ENCODE assay signal across 26 cellular contexts in genomic region chr9:117409321-117409720, GRCh38. TPM values are rescaled to one million over a fixed set of nuclear protein-coding genes. Genes with fewer than 3 reads are reported as not detected.
DNase-seq lines count a peak whose midpoint lies in the region; ATAC-seq, FAIRE-seq and TF ChIP-seq lines count a peak whose summit lies in the region.
"Had no signal": no experiment of that assay in that cellular context is flagged by ENCODE, and none has a peak within 500 bp of the region (broad histone marks: within the 10 kb centered on the region; RNA-seq: fewer than 3 reads in every experiment).

No MANE protein-coding gene starts in this region.

- H3K79me2 ChIP-seq in GM12878 (ENCODE audit: control insufficient read depth, insufficient read depth, low read length) = no peaks in the 10 kb centered on the region

- peaks cover 4 to 14% of the 10 kb centered on the region in 2 experiments; a peak in 3 of 4 replicates for H3K27me3 ChIP-seq in GM12878 (replicated peaks in 1 of 2; ENCODE audit: control insufficient read depth in 2 of 2, insufficient read depth in 2 of 2, low read length in 1 of 2)
- peaks cover 0 to 10% (median 2%) of the 10 kb centered on the region in 4 donors for H3K27me3 ChIP-seq in liver (ENCODE audit: control insufficient read depth in 4 of 4, insufficient read depth in 4 of 4, low read length in 3 of 4)

- H3K4me3 ChIP-seq in HEK293 (ENCODE audit: low read depth, low read length) (no peak overlapping the region), GM12878 (no peak overlapping the region), liver (ENCODE audit: low read depth in 1 of 3, low read length in 3 of 3) (no peak overlapping the region)
- H3K4me3 ChIP-seq: BLaER1 treated with 17β-estradiol and CSF1 and Interleukin-3, amounts not matched to agents 10 nM and 100 nM had no signal

- H3K9me3 ChIP-seq in HEK293 (ENCODE audit: control insufficient read depth, insufficient read depth, low read depth, low read length) = no peaks in the 10 kb centered on the region
- H3K9me3 ChIP-seq in GM12878 (replicated peaks; ENCODE audit: control insufficient read depth, insufficient read depth, low read length) = no peaks in the 10 kb centered on the region
- peaks cover 0 to 3% (median 0%) of the 10 kb centered on the region in 4 donors for H3K9me3 ChIP-seq in liver (ENCODE audit: control insufficient read depth in 4 of 4, low read length in 3 of 4)
- H3K9me3 ChIP-seq: BLaER1 treated with 17β-estradiol and CSF1 and Interleukin-3, amounts not matched to agents 10 nM and 100 nM had no signal

- intact Hi-C loops in GM12878 (cut with micrococcal nuclease; ENCODE audit: unreplicated experiment) = no loop called here

- H3K36me3 ChIP-seq in HEK293 (ENCODE audit: control insufficient read depth in 2 of 2, insufficient read depth in 1 of 2, low read length in 2 of 2) (no peaks in the 10 kb centered on the region), GM12878 (ENCODE audit: control insufficient read depth in 2 of 2, insufficient read depth in 2 of 2, low read length in 1 of 2) (no peaks in the 10 kb centered on the region), liver (ENCODE audit: control insufficient read depth in 4 of 4, insufficient read depth in 3 of 4, low read depth in 1 of 4, low read length in 3 of 4) (no peaks in the 10 kb centered on the region)
- H3K36me3 ChIP-seq: BLaER1 treated with 17β-estradiol and CSF1 and Interleukin-3, amounts not matched to agents 10 nM and 100 nM had no signal

- no peak overlapping the region for H3K27ac Mint-ChIP-seq in nephron progenitor cell
- no peak overlapping the region for H3K27ac Mint-ChIP-seq in stimulated activated memory B cell treated with anti-CD40 and anti-IgM and Interleukin-4, amounts not matched to agents 10 μg/mL and 1 μg/mL and 100 μg/mL, for 72 hours
- H3K27ac Mint-ChIP-seq: CD4-positive, alpha-beta memory T cell had no signal

- H3K9me3 Mint-ChIP-seq in nephron progenitor cell = no peaks in the 10 kb centered on the region
- H3K9me3 Mint-ChIP-seq in stimulated activated memory B cell treated with anti-CD40 and anti-IgM and Interleukin-4, amounts not matched to agents 10 μg/mL and 1 μg/mL and 100 μg/mL, for 72 hours = no peaks in the 10 kb centered on the region

- H3K36me3 Mint-ChIP-seq in nephron progenitor cell (ENCODE audit: low read depth) = no peaks in the 10 kb centered on the region
- no peaks in the 10 kb centered on the region for H3K36me3 Mint-ChIP-seq in stimulated activated memory B cell treated with anti-CD40 and anti-IgM and Interleukin-4, amounts not matched to agents 10 μg/mL and 1 μg/mL and 100 μg/mL, for 72 hours
- H3K36me3 Mint-ChIP-seq: CD4-positive, alpha-beta memory T cell had no signal

- ATAC-seq in GM12878 (no peak), HG03196 (IDR thresholded peaks at IDR 0.05; ENCODE audit: unreplicated experiment) (no peak), GM21529 (IDR thresholded peaks at IDR 0.05; ENCODE audit: unreplicated experiment) (no peak)
- ATAC-seq in stimulated activated memory B cell treated with anti-CD40 and anti-IgM and Interleukin-4, amounts not matched to agents 10 μg/mL and 1 μg/mL and 100 μg/mL, for 72 hours = no peak
- ATAC-seq: Panc1 had no signal

- peaks cover 65% of the 10 kb centered on the region for H3K27me3 Mint-ChIP-seq in nephron progenitor cell (ENCODE audit: low read depth, poor library complexity)
- peaks cover 44% of the 10 kb centered on the region for H3K27me3 Mint-ChIP-seq in stimulated activated memory B cell treated with anti-CD40 and anti-IgM and Interleukin-4, amounts not matched to agents 10 μg/mL and 1 μg/mL and 100 μg/mL, for 72 hours

- no peak overlapping the region for H2AFZ ChIP-seq in GM12878 (ENCODE audit: control insufficient read depth, low read depth, low read length)

- no peak overlapping the region for H3K4me2 ChIP-seq in GM12878 (ENCODE audit: control insufficient read depth, insufficient read depth)
- H3K4me2 ChIP-seq: BLaER1 treated with 17β-estradiol and CSF1 and Interleukin-3, amounts not matched to agents 10 nM and 100 nM had no signal

- peaks cover 30% of the 10 kb centered on the region for H3K4me1 Mint-ChIP-seq in nephron progenitor cell
- H3K4me1 Mint-ChIP-seq in stimulated activated memory B cell treated with anti-CD40 and anti-IgM and Interleukin-4, amounts not matched to agents 10 μg/mL and 1 μg/mL and 100 μg/mL, for 72 hours = no peaks in the 10 kb centered on the region

- H3K4me1 ChIP-seq in HEK293 (ENCODE audit: control insufficient read depth, insufficient read depth, low read length) (no peaks in the 10 kb centered on the region), GM12878 (ENCODE audit: control insufficient read depth, insufficient read depth, low read length) (no peaks in the 10 kb centered on the region), liver (ENCODE audit: control insufficient read depth in 4 of 4, insufficient read depth in 4 of 4, low read length in 3 of 4) (peaks cover 7 to 21% (median 15%) of the 10 kb centered on the region in 4 donors)

- RAD21 ChIA-PET in GM12878 (lab: Charles Lee; ENCODE audit: unreplicated experiment) = no interaction called here

- TF ChIP-seq POLR2A in GM12878 (IDR thresholded peaks at IDR 0.05; ENCODE audit: low read depth, low read length) = no peak

- H3K9ac ChIP-seq in GM12878 (ENCODE audit: control insufficient read depth, insufficient read depth, low read length) = no peak overlapping the region
- H3K9ac ChIP-seq in liver (ENCODE audit: low read depth in 1 of 2, low read length in 2 of 2) = no peak overlapping the region
- H3K9ac ChIP-seq: BLaER1 treated with 17β-estradiol and CSF1 and Interleukin-3, amounts not matched to agents 10 nM and 100 nM had no signal

- H3K27ac ChIP-seq in HEK293 (ENCODE audit: extremely low read depth, low read depth, low read length) (no peak overlapping the region), GM12878 (ENCODE audit: control insufficient read depth, insufficient read depth) (no peak overlapping the region), liver (ENCODE audit: low read depth in 1 of 2, low read length in 2 of 2) (no peak overlapping the region)
- H3K27ac ChIP-seq: BLaER1 treated with 17β-estradiol and CSF1 and Interleukin-3, amounts not matched to agents 10 nM and 100 nM had no signal

- no peak overlapping the region for H3K4me3 Mint-ChIP-seq in nephron progenitor cell
- H3K4me3 Mint-ChIP-seq in stimulated activated memory B cell treated with anti-CD40 and anti-IgM and Interleukin-4, amounts not matched to agents 10 μg/mL and 1 μg/mL and 100 μg/mL, for 72 hours = no peak overlapping the region
- H3K4me3 Mint-ChIP-seq: CD4-positive, alpha-beta memory T cell had no signal

- FAIRE-seq in GM12878 (lab: Jason Lieb, UNC) = no peak
- FAIRE-seq: G401.6, GM19239, HTR-8/SVneo had no signal

- TF ChIP-seq CTCF in HEK293 (tag by site-specific recombination; IDR thresholded peaks at IDR 0.05) (no peak), GM12878 (IDR thresholded peaks at IDR 0.05 in 2 of 3, conservative IDR thresholded peaks at IDR 0.05 in 1 of 3; ENCODE audit: control insufficient read depth in 2 of 3, extremely low read depth in 1 of 3, insufficient read depth in 1 of 3, low read depth in 3 of 3, low read length in 3 of 3) (no peak), liver (IDR thresholded peaks at IDR 0.05; ENCODE audit: low read depth, low read length, missing input control) (no peak), nephron progenitor cell (IDR thresholded peaks at IDR 0.05) (no peak)

- BruUV-seq in GM12878 (replicated peaks; lab: Mats Ljungman, UMichigan) = no TSS peak

- 24% methylated on average over 5 of the region's 5 CpGs for WGBS in GM12878 (ENCODE audit: insufficient coverage, insufficient replicate concordance, low lambda C conversion rate, missing lambda C conversion rate)
- 60% methylated on average over 5 of the region's 5 CpGs for WGBS in liver

- peak; percentile 6 for DNase-seq in ELF-1 (ENCODE audit: low read depth, low spot score)
- no peak for DNase-seq in GM12878 (ENCODE audit: low read depth, low spot score)
- DNase-seq in nephron progenitor cell = no peak
- DNase-seq: ACHN; CD4-positive, alpha-beta memory T cell; DMS153; HCEC 1CT; IMR-90; MV-4-11; NCI-H1105 treated with DMSO at 0.1 percent for 48 hours; NCI-H2029 treated with DMSO at 0.1 percent for 48 hours; NCI-H2171; NCI-H345; NCI-H524; NCI-H774; NK-92 treated with Interleukin-12 subunit alpha and Interleukin-12 subunit beta, amount 100 ng/mL, for 24 hours had no signal

- no peaks in the 10 kb centered on the region for H4K20me1 ChIP-seq in GM12878 (ENCODE audit: control insufficient read depth, insufficient read depth)

- CTCF ChIA-PET in HEK293 (lab: Yijun Ruan, JAX) (interaction anchor here (0.5 to 1.3 kb wide), 9 partner anchors 9 to 543 kb away, joined by 3 to 4 read pairs (median 3); no protein-coding TSS in a partner anchor), GM12878 (lab: Yijun Ruan, JAX) (interaction anchor here (0.9 kb wide), 1 partner anchor 673 kb away, joined by 4 read pairs; no protein-coding TSS in a partner anchor)

- no peak for TF ChIP-seq EP300 in GM12878 (IDR thresholded peaks at IDR 0.05; ENCODE audit: borderline replicate concordance in 1 of 2, control insufficient read depth in 1 of 2, low read depth in 2 of 2, low read length in 2 of 2)

- SMC1A ChIA-PET in GM12878 (lab: Charles Lee; ENCODE audit: uncharacterized antibody, unreplicated experiment) = no interaction called here

- TF ChIP-seq RAD21 in GM12878 (IDR thresholded peaks at IDR 0.05; ENCODE audit: insufficient read depth, low read depth, low read length) (no peak), liver (IDR thresholded peaks at IDR 0.05) (no peak)

- in situ Hi-C loops in GM12878 (cut with MboI) = loop anchor here (25.0 kb wide), 1 partner anchor 672 kb away; no protein-coding TSS in a partner anchor

- POLR2A ChIA-PET in HEK293 (lab: Yijun Ruan, JAX) (no interaction called here), GM12878 (lab: Charles Lee) (no interaction called here)

RNA-seq across cellular contexts. Expression of gene ASTN2, which starts 5.5 kb away (rescaled TPM):
- 36.3 and 39.4 TPM in 2 replicates for total RNA-seq in GM12878 (2013; cell fraction: nucleolus; rRNA removed)
- total RNA-seq in GM12878 (2014; rRNA removed) (10.6 and 11.4 TPM in 2 replicates), GM12878 (2014; rRNA removed; fragmentation: Illumina TruSeq; extraction: Trizol) (7.0 and 7.7 TPM in 2 replicates), GM12878 (2021) (6.9 and 7.5 TPM in 2 replicates), liver (1 to 10 TPM; 1.8 to 2.9 TPM)
- polyA plus RNA-seq in GM12878 (2011; ENCODE audit: low read depth) = 3.1 TPM
- polyA plus RNA-seq in GM12878 (2011; rRNA removed) (8.8 and 10.4 TPM in 2 replicates), GM12878 (2014; fragmentation: Illumina TruSeq; extraction: Trizol) (4.9 and 6.3 TPM in 2 replicates), GM12878 (2014; fragmentation: Nextera tagmentation; extraction: Ambion mirVana) (1 to 10 TPM; 1.4 to 1.5 TPM), GM12878 (2014; rRNA removed) (7.0 and 7.2 TPM in 2 replicates), GM12878 (2016; fragmentation: Nextera tagmentation; extraction: Ambion mirVana) (10 to 100 TPM; 12.5 to 15.7 TPM), liver (under 1 TPM; 0.57 to 0.99 TPM)
- 10.0 and 10.9 TPM in 2 replicates for polyA plus RNA-seq in GM12878 (2011; cell fraction: cytosol; rRNA removed)
- 10.0 and 10.9 TPM in 2 replicates for polyA plus RNA-seq in GM12878 (2011; cell fraction: nucleus; rRNA removed)
- polyA plus RNA-seq in GM12878 (2012) = 3.8 and 5.8 TPM in 2 replicates
- polyA minus RNA-seq in GM12878 (2011; rRNA and poly(A)+ RNA removed) = 22.8 and 27.8 TPM in 2 replicates
- polyA minus RNA-seq in GM12878 (2011; cell fraction: cytosol; rRNA and poly(A)+ RNA removed) = 3.1 and 3.2 TPM in 2 replicates
- 30.3 and 43.5 TPM in 2 replicates for polyA minus RNA-seq in GM12878 (2011; cell fraction: nucleus; rRNA and poly(A)+ RNA removed)
